8 cellular contexts compared by ENCODE assay signal in genomic region chr2:105775809-105776559, GRCh38. TPM values are rescaled to one million over a fixed set of nuclear protein-coding genes. Genes with fewer than 3 reads are reported as not detected.
DNase-seq lines count a peak whose midpoint lies in the region; ATAC-seq and TF ChIP-seq lines count a peak whose summit lies in the region.

No MANE protein-coding gene starts in this region.

- no peaks in the 10 kb centered on the region for H3K27me3 ChIP-seq in CD4-positive, alpha-beta memory T cell (ENCODE audit: insufficient read depth, low read length)
- H3K27me3 ChIP-seq in esophagus squamous epithelium: no peaks in the 10 kb centered on the region

- peak; percentile 54 for ATAC-seq in HG03571 (IDR thresholded peaks at IDR 0.05; ENCODE audit: unreplicated experiment)
- peak; percentile 73 for ATAC-seq in effector memory CD8-positive, alpha-beta T cell (replicated peaks)

- peak overlapping the region; percentile 91 to 98 (median 97) for H3K27ac Mint-ChIP-seq in CD4-positive, alpha-beta memory T cell
- H3K27ac Mint-ChIP-seq in effector memory CD8-positive, alpha-beta T cell: peak overlapping the region; percentile 96 to 97

- H3K27ac ChIP-seq in CD4-positive, alpha-beta memory T cell (ENCODE audit: low read depth, low read length): peak overlapping the region; percentile 71
- H3K27ac ChIP-seq in esophagus squamous epithelium: peak overlapping the region in 2 of 4 donors; percentile 44 to 69

- peak overlapping the region; percentile 3 to 55 for H3K4me3 ChIP-seq in CD4-positive, alpha-beta memory T cell (ENCODE audit: low read length in 2 of 2)
- H3K4me3 ChIP-seq in esophagus squamous epithelium: peak overlapping the region in 1 of 4 donors; percentile 13

- POLR2A ChIA-PET in CD4-positive, alpha-beta memory T cell (lab: Charles Lee; ENCODE audit: partially characterized antibody): interaction anchor here (0.7 to 9.9 kb wide), 11 partner anchors 9 to 81 kb away, joined by 3 to 82 read pairs (median 4); no protein-coding TSS in a partner anchor

- intact Hi-C loops in CD4-positive, alpha-beta memory T cell (cut with micrococcal nuclease): loop anchor here (2.0 kb wide), 3 partner anchors 15 to 29 kb away; no protein-coding TSS in a partner anchor
- intact Hi-C loops in esophagus squamous epithelium (cut with DNase I): no loop called here
- intact Hi-C loops in posterior cingulate gyrus (cut with DNase I): no loop called here

- no peaks in the 10 kb centered on the region for H3K27me3 Mint-ChIP-seq in CD4-positive, alpha-beta memory T cell
- H3K27me3 Mint-ChIP-seq in effector memory CD8-positive, alpha-beta T cell: no peaks in the 10 kb centered on the region

- H3K4me3 Mint-ChIP-seq in CD4-positive, alpha-beta memory T cell: peak overlapping the region; percentile 73 to 90 (median 82)
- peak overlapping the region; percentile 78 to 85 for H3K4me3 Mint-ChIP-seq in effector memory CD8-positive, alpha-beta T cell

- TF ChIP-seq POLR2A in esophagus squamous epithelium (IDR thresholded peaks at IDR 0.05): no peak

- peaks cover 14% of the 10 kb centered on the region for H3K36me3 ChIP-seq in CD4-positive, alpha-beta memory T cell (ENCODE audit: insufficient read depth, low read length)
- peaks cover 0 to 27% (median 0%) of the 10 kb centered on the region in 3 donors for H3K36me3 ChIP-seq in esophagus squamous epithelium

- no peaks in the 10 kb centered on the region for H3K9me3 Mint-ChIP-seq in CD4-positive, alpha-beta memory T cell
- H3K9me3 Mint-ChIP-seq in effector memory CD8-positive, alpha-beta T cell: no peaks in the 10 kb centered on the region

- no peaks in the 10 kb centered on the region for H3K9me3 ChIP-seq in CD4-positive, alpha-beta memory T cell (ENCODE audit: control insufficient read depth in 1 of 2, low read length in 2 of 2)
- H3K9me3 ChIP-seq in esophagus squamous epithelium: no peaks in the 10 kb centered on the region

- CTCF ChIA-PET in CD4-positive, alpha-beta memory T cell (lab: Charles Lee; ENCODE audit: partially characterized antibody): interaction anchor here (1.1 to 9.5 kb wide), 6 partner anchors 11 to 199 kb away, joined by 3 to 83 read pairs (median 11); no protein-coding TSS in a partner anchor

- H3K4me1 Mint-ChIP-seq in CD4-positive, alpha-beta memory T cell: peaks cover 76 to 98% (median 91%) of the 10 kb centered on the region in 4 donors
- H3K4me1 Mint-ChIP-seq in effector memory CD8-positive, alpha-beta T cell (ENCODE audit: low read depth in 2 of 2): peaks cover 75 to 83% of the 10 kb centered on the region in 2 donors

- WGBS in esophagus squamous epithelium, 2 donors: 71 to 85% methylated on average over 9 to 11 of the region's 11 CpGs

- peaks cover 17 to 32% of the 10 kb centered on the region in 2 donors for H3K36me3 Mint-ChIP-seq in CD4-positive, alpha-beta memory T cell
- peaks cover 35% of the 10 kb centered on the region for H3K36me3 Mint-ChIP-seq in effector memory CD8-positive, alpha-beta T cell (ENCODE audit: insufficient read depth)

- TF ChIP-seq CTCF in GM20000 (IDR thresholded peaks at IDR 0.05; ENCODE audit: extremely low read depth, missing control alignments) (no peak), esophagus squamous epithelium (IDR thresholded peaks at IDR 0.05) (no peak)

- peaks cover 100% of the 10 kb centered on the region for H3K4me1 ChIP-seq in CD4-positive, alpha-beta memory T cell (ENCODE audit: insufficient read depth, low read length)
- H3K4me1 ChIP-seq in esophagus squamous epithelium: peaks cover 14 to 100% (median 28%) of the 10 kb centered on the region in 3 donors

- peak in 3 of 5 donors; percentile 48 to 66 (median 48) for DNase-seq in CD4-positive, alpha-beta memory T cell
- DNase-seq in GM20000 (ENCODE audit: low spot score): peak; percentile 36
- DNase-seq in effector memory CD8-positive, alpha-beta T cell: peak in 2 of 3 experiments; percentile 22 to 28
- DNase-seq in esophagus squamous epithelium (lab: John Stamatoyannopoulos, UW): no peak
- no peak for DNase-seq in GM19240 (ENCODE audit: insufficient read length, low spot score)
- DNase-seq in posterior cingulate gyrus: no peak
- DNase-seq in T-helper 9 cell: no peak

RNA-seq across cellular contexts. Expression of gene NCK2, which starts 31.3 kb away (rescaled TPM):
- total RNA-seq in CD4-positive, alpha-beta memory T cell: 10 to 100 TPM; 98.1 to 98.6 TPM
- polyA plus RNA-seq in CD4-positive, alpha-beta memory T cell: 10 to 100 TPM; 58.0 to 76.6 TPM
- 10 to 100 TPM; 55.4 to 90.5 (median 62.5) TPM for total RNA-seq in esophagus squamous epithelium

Comparison
In these comparisons a context has a peak if more than half of its experiments do, and no peak if none do; other contexts are left out.
1. DNase-seq: peak in CD4-positive, alpha-beta memory T cell (3 of 5), GM20000 (single experiment) and effector memory CD8-positive, alpha-beta T cell (2 of 3); none in esophagus squamous epithelium (single experiment), GM19240 (single experiment), posterior cingulate gyrus (0 of 10) and T-helper 9 cell (single experiment).